ENCODE assay signal across 15 cellular contexts in the genomic region with DNA sequence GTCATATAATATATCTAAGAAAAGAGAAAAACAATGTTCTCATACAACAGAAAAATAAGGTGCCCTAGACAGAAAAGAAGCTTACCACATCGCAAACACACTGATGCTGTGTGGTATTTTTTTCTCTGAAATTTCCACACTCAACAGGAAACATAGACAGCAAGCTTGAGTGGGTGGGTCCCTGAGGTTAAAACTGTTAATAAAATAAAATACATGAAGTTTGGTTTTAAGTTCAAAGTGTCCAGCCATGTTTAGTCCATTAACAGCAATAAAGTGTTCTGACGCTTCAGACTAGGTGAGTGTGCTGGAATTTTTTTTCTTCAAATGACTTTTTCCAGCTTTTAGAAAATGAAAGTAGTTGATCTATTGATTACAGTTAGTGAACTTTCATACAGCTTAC.
DNase-seq lines count a peak whose midpoint lies in the region; ATAC-seq and TF ChIP-seq lines count a peak whose summit lies in the region.
"Had no signal": no experiment of that assay in that cellular context is flagged by ENCODE, and none has a peak within 500 bp of the region (broad histone marks: within the 10 kb centered on the region; RNA-seq: fewer than 3 reads in every experiment).

No MANE protein-coding gene starts in this region.

- DNase-seq in CD4-positive, alpha-beta memory T cell = peak; percentile 50 to 67 (median 58)
- DNase-seq in Jurkat, Clone E6-1 (ENCODE audit: low read depth, low spot score) = peak; percentile 15
- DNase-seq in activated T-cell treated with anti-CD3 and anti-CD28 coated beads, Interleukin-2, amount 50 U/mL, for 4 hours = peak; percentile 5
- DNase-seq in right lobe of liver (no peak), suprapubic skin (ENCODE audit: low spot score in 2 of 2) (no peak), cardiac septum (ENCODE audit: low spot score) (no peak), D341Med (ENCODE audit: low spot score) (no peak)
- DNase-seq: hippocampal formation; left lung; naive B cell; NCI-H2171; retina; stimulated activated CD4-positive, alpha-beta T cell treated with anti-CD3 and anti-CD28 coated beads, Interleukin-4, amount 100 ng/mL, for 1 hour; stomach had no signal

- H3K36me3 ChIP-seq in CD4-positive, alpha-beta memory T cell (ENCODE audit: insufficient read depth, low read length) = peaks cover 4% of the 10 kb centered on the region
- H3K36me3 ChIP-seq in right lobe of liver (no peaks in the 10 kb centered on the region), suprapubic skin (peaks cover 9% of the 10 kb centered on the region)
- H3K36me3 ChIP-seq: SJSA1 had no signal

- H3K9me3 Mint-ChIP-seq in CD4-positive, alpha-beta memory T cell = no peaks in the 10 kb centered on the region
- no peaks in the 10 kb centered on the region for H3K9me3 Mint-ChIP-seq in activated T-cell treated with anti-CD3 and anti-CD28 coated beads, Interleukin-2, amount 50 U/mL, for 4 hours
- H3K9me3 Mint-ChIP-seq: naive B cell had no signal

- H3K9me3 ChIP-seq in CD4-positive, alpha-beta memory T cell (ENCODE audit: control insufficient read depth in 1 of 2, low read length in 2 of 2) = no peaks in the 10 kb centered on the region
- H3K9me3 ChIP-seq in right lobe of liver (no peaks in the 10 kb centered on the region), suprapubic skin (no peaks in the 10 kb centered on the region)
- H3K9me3 ChIP-seq: left lung, SJSA1, stomach had no signal

- CTCF ChIA-PET in CD4-positive, alpha-beta memory T cell (lab: Charles Lee; ENCODE audit: partially characterized antibody) = interaction anchor here (0.7 to 3.1 kb wide), 5 partner anchors 11 to 247 kb away, joined by 3 to 12 read pairs (median 3); no protein-coding TSS in a partner anchor

- intact Hi-C loops in CD4-positive, alpha-beta memory T cell (cut with micrococcal nuclease) = loop anchor here (10.0 kb wide), 1 partner anchor 245 kb away; no protein-coding TSS in a partner anchor
- intact Hi-C loops in right lobe of liver (cut with DNase I) = no loop called here
- intact Hi-C loops in cardiac septum (cut with DNase I) = no loop called here

- no peaks in the 10 kb centered on the region for H3K27me3 ChIP-seq in CD4-positive, alpha-beta memory T cell (ENCODE audit: insufficient read depth, low read length)
- no peaks in the 10 kb centered on the region for H3K27me3 ChIP-seq in right lobe of liver
- H3K27me3 ChIP-seq in suprapubic skin = no peaks in the 10 kb centered on the region
- H3K27me3 ChIP-seq: left lung, SJSA1, stomach had no signal

- H3K4me3 Mint-ChIP-seq in CD4-positive, alpha-beta memory T cell = peak overlapping the region; percentile 68 to 91 (median 90)
- peak overlapping the region; percentile 74 for H3K4me3 Mint-ChIP-seq in activated T-cell treated with anti-CD3 and anti-CD28 coated beads, Interleukin-2, amount 50 U/mL, for 4 hours
- H3K4me3 Mint-ChIP-seq: naive B cell had no signal

- H3K27ac ChIP-seq in CD4-positive, alpha-beta memory T cell (ENCODE audit: low read depth, low read length) = peak overlapping the region; percentile 61
- H3K27ac ChIP-seq in right lobe of liver = peak overlapping the region; percentile 8 to 56 (median 27)
- no peak overlapping the region for H3K27ac ChIP-seq in suprapubic skin
- H3K27ac ChIP-seq: left lung, SJSA1, stomach had no signal

- H3K36me3 Mint-ChIP-seq in CD4-positive, alpha-beta memory T cell = peaks cover 23 to 29% of the 10 kb centered on the region in 2 donors
- peaks cover 14% of the 10 kb centered on the region for H3K36me3 Mint-ChIP-seq in activated T-cell treated with anti-CD3 and anti-CD28 coated beads, Interleukin-2, amount 50 U/mL, for 4 hours (ENCODE audit: insufficient read depth)

- H3K4me1 Mint-ChIP-seq in CD4-positive, alpha-beta memory T cell = peaks cover 46 to 81% (median 58%) of the 10 kb centered on the region in 4 donors
- peaks cover 76% of the 10 kb centered on the region for H3K4me1 Mint-ChIP-seq in activated T-cell treated with anti-CD3 and anti-CD28 coated beads, Interleukin-2, amount 50 U/mL, for 4 hours (ENCODE audit: low read depth)
- H3K4me1 Mint-ChIP-seq: naive B cell had no signal

- H3K27me3 Mint-ChIP-seq in CD4-positive, alpha-beta memory T cell = no peaks in the 10 kb centered on the region
- H3K27me3 Mint-ChIP-seq in activated T-cell treated with anti-CD3 and anti-CD28 coated beads, Interleukin-2, amount 50 U/mL, for 4 hours (ENCODE audit: low read depth) = no peaks in the 10 kb centered on the region
- H3K27me3 Mint-ChIP-seq: naive B cell had no signal

- H3K27ac Mint-ChIP-seq in CD4-positive, alpha-beta memory T cell = peak overlapping the region; percentile 82 to 98 (median 92)

- TF ChIP-seq POLR2A in right lobe of liver (IDR thresholded peaks at IDR 0.05) = no peak
- TF ChIP-seq POLR2A in suprapubic skin (IDR thresholded peaks at IDR 0.05) = no peak

- POLR2A ChIA-PET in CD4-positive, alpha-beta memory T cell (lab: Charles Lee; ENCODE audit: partially characterized antibody) = interaction anchor here (0.9 to 3.2 kb wide), 13 partner anchors 9 to 323 kb away, joined by 3 to 20 read pairs (median 5); a partner anchor contains a TSS

- TF ChIP-seq CTCF in right lobe of liver (IDR thresholded peaks at IDR 0.05) (no peak), suprapubic skin (IDR thresholded peaks at IDR 0.05) (no peak)

- H3K4me3 ChIP-seq in CD4-positive, alpha-beta memory T cell (ENCODE audit: low read length in 2 of 2) = peak overlapping the region; percentile 39 to 51
- H3K4me3 ChIP-seq in Jurkat, Clone E6-1 (ENCODE audit: low read length) = no peak overlapping the region
- H3K4me3 ChIP-seq in right lobe of liver (peak overlapping the region; percentile 6 to 38 (median 30)), suprapubic skin (no peak overlapping the region)
- H3K4me3 ChIP-seq: SJSA1, stomach had no signal

- peaks cover 79% of the 10 kb centered on the region for H3K4me1 ChIP-seq in CD4-positive, alpha-beta memory T cell (ENCODE audit: insufficient read depth, low read length)
- no peaks in the 10 kb centered on the region for H3K4me1 ChIP-seq in right lobe of liver
- no peaks in the 10 kb centered on the region for H3K4me1 ChIP-seq in suprapubic skin
- H3K4me1 ChIP-seq: left lung, SJSA1, stomach had no signal

- no peak for TF ChIP-seq EP300 in suprapubic skin (IDR thresholded peaks at IDR 0.05)

- WGBS in right lobe of liver (ENCODE audit: insufficient coverage, low coverage, low lambda C conversion rate, missing lambda C conversion rate) = 12% methylated on average over 2 of the region's 2 CpGs
- 82% methylated on average over 2 of the region's 2 CpGs for WGBS in suprapubic skin

- peak in 1 of 2 donors; percentile 85 for ATAC-seq in activated T-cell treated with anti-CD3 and anti-CD28 coated beads, Interleukin-2, amount 50 U/mL, for 4 hours
- ATAC-seq in right lobe of liver = peak; percentile 72 to 84 (median 80)
- ATAC-seq: left lung had no signal

Comparison
In these comparisons a context has a peak if more than half of its experiments do, and no peak if none do; other contexts are left out.
1. DNase-seq: peak in CD4-positive, alpha-beta memory T cell (5 of 5), Jurkat, Clone E6-1 (single experiment) and activated T-cell treated with anti-CD3 and anti-CD28 coated beads, Interleukin-2, amount 50 U/mL, for 4 hours (single experiment); none in right lobe of liver (0 of 3), suprapubic skin (0 of 2), cardiac septum (single experiment) and D341Med (single experiment).
2. H3K4me3 ChIP-seq: peak in CD4-positive, alpha-beta memory T cell (2 of 2) and right lobe of liver (3 of 3); none in Jurkat, Clone E6-1 (single experiment) and suprapubic skin (single experiment).